In genomic region chr16:20540603-20541316, GRCh38 we compare ENCODE assay signal across 12 cellular contexts. TPM values are rescaled to one million over a fixed set of nuclear protein-coding genes. Genes with fewer than 3 reads are reported as not detected.
"Had no signal": no experiment of that assay in that cellular context is flagged by ENCODE, and none has a peak within 500 bp of the region (broad histone marks: within the 10 kb centered on the region; RNA-seq: fewer than 3 reads in every experiment).

No MANE protein-coding gene starts in this region.

RNA-seq across cellular contexts. Expression of gene ACSM2B, which starts 35.4 kb away (rescaled TPM):
- total RNA-seq: activated B cell treated with CpG ODN at 0.5 μM for 24 hours; activated CD4-positive, alpha-beta memory T cell treated with anti-CD3 and anti-CD28 coated beads for 36 hours; activated CD4-positive, alpha-beta memory T cell treated with anti-CD3 and anti-CD28 coated beads, Interleukin-2, amount 10 ng/mL, durations not matched to agents 7 days and 5 days; activated CD4-positive, alpha-beta T cell treated with anti-CD3 and anti-CD28 coated beads for 36 hours; activated CD4-positive, alpha-beta T cell treated with anti-CD3 and anti-CD28 coated beads, Interleukin-2, amount 10 ng/mL, durations not matched to agents 24 days and 14 days; activated CD4-positive, alpha-beta T cell treated with anti-CD3 and anti-CD28 coated beads, Interleukin-2, amount 10 ng/mL, durations not matched to agents 7 days and 5 days; activated CD8-positive, alpha-beta memory T cell treated with anti-CD3 and anti-CD28 coated beads for 36 hours; activated CD8-positive, alpha-beta T cell treated with anti-CD3 and anti-CD28 coated beads for 36 hours; activated CD8-positive, alpha-beta T cell treated with anti-CD3 and anti-CD28 coated beads, Interleukin-2, amount 10 ng/mL, durations not matched to agents 7 days and 5 days; T-helper 1 cell treated with Interleukin-12 subunit alpha and Interleukin-12 subunit beta and Interleukin-4 antibody, amounts not matched to agents 30 ng/mL and 1 ng/mL, for 36 hours; T-helper 17 cell; T-helper 2 cell treated with Interferon-gamma antibody and Interleukin-4, amounts not matched to agents 100 ng/mL and 5 ng/mL, for 36 hours had no signal
